Comparison of ENCODE assay signal across 27 cellular contexts in the genomic region with DNA sequence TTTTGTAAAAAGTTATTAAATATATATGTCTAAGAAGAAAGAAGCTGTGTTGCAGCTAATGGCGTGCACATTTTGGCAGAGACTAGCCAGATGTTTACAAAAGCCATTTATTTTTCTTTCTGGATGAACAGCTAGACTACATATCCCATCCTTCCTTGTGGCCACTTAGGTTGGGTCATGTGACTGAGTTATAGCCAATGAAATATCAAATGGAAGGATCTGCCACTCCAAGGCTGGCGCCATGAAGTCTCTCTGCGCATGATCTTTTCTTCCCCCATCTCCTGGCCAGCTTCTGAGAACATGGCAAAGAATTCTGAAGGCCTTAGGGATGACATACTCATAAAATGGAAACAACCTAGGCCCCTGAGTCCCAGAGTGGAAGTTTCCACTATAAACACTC.
A peak's percentile ranks its signal among the peaks of the same experiment; 100 is the strongest.
DNase-seq lines count a peak whose midpoint lies in the region; ATAC-seq and TF ChIP-seq lines count a peak whose summit lies in the region.
"Had no signal": no experiment of that assay in that cellular context is flagged by ENCODE, and none has a peak within 500 bp of the region (broad histone marks: within the 10 kb centered on the region; RNA-seq: fewer than 3 reads in every experiment).

No MANE protein-coding gene starts in this region.

- H4K20me1 ChIP-seq in HCT116 (ENCODE audit: insufficient read depth): no peaks in the 10 kb centered on the region

- no peak overlapping the region for H2AK5ac ChIP-seq in trophoblast cell (ENCODE audit: low read length)

- no peak overlapping the region for H3K9ac ChIP-seq in HCT116 (ENCODE audit: low read length)
- no peak overlapping the region for H3K9ac ChIP-seq in trophoblast cell (ENCODE audit: low read length)
- H3K9ac ChIP-seq in endodermal cell (ENCODE audit: extremely low read depth, low read length, poor library complexity, severe bottlenecking): no peak overlapping the region
- H3K9ac ChIP-seq: GM23248 had no signal

- no peaks in the 10 kb centered on the region for H3K9me3 ChIP-seq in HCT116 (ENCODE audit: control insufficient read depth in 1 of 2, insufficient read depth in 1 of 2, low read depth in 1 of 2, low read length in 2 of 2)
- no peaks in the 10 kb centered on the region for H3K9me3 ChIP-seq in trophoblast cell (ENCODE audit: insufficient read depth, low read depth, low read length)
- peaks cover 11% of the 10 kb centered on the region for H3K9me3 ChIP-seq in endodermal cell (ENCODE audit: control insufficient read depth, low read length)
- H3K9me3 ChIP-seq: A549 had no signal

- H3K79me1 ChIP-seq in trophoblast cell (ENCODE audit: low read length): peaks cover 3% of the 10 kb centered on the region

- no peak overlapping the region for H2BK12ac ChIP-seq in trophoblast cell (ENCODE audit: low read length)

- H3K4me3 ChIP-seq in HCT116 (replicated peaks in 1 of 2; ENCODE audit: low read depth in 1 of 2, low read length in 2 of 2) (no peak overlapping the region), trophoblast cell (ENCODE audit: low read depth, low read length) (no peak overlapping the region), endodermal cell (ENCODE audit: low read length) (no peak overlapping the region)
- H3K4me3 ChIP-seq: A549, GM23248, PC-9 had no signal

- H2AFZ ChIP-seq in HCT116 (ENCODE audit: low read depth, low read length, poor library complexity, severe bottlenecking) (peak overlapping the region; percentile 1), trophoblast cell (ENCODE audit: insufficient read depth, low read length, poor library complexity) (no peak overlapping the region)
- H2AFZ ChIP-seq: GM23248, PC-9 had no signal

- POLR2A ChIA-PET in HCT116 (lab: Charles Lee): no interaction called here

- no peaks in the 10 kb centered on the region for H3K27me3 ChIP-seq in HCT116 (ENCODE audit: insufficient read depth, low read length)
- no peaks in the 10 kb centered on the region for H3K27me3 ChIP-seq in trophoblast cell (ENCODE audit: insufficient read depth, low read length)
- H3K27me3 ChIP-seq in endodermal cell (ENCODE audit: control insufficient read depth, insufficient read depth, low read length, poor library complexity, severe bottlenecking): no peaks in the 10 kb centered on the region

- ATAC-seq in HCT116: no peak
- ATAC-seq: A549, Right ventricle myocardium inferior had no signal

- BruUV-seq in HCT116 (replicated peaks; lab: Mats Ljungman, UMichigan): no TSS peak

- peak overlapping the region; percentile 11 for H4K91ac ChIP-seq in trophoblast cell (ENCODE audit: low read depth, low read length)

- TF ChIP-seq CTCF in HCT116 (IDR thresholded peaks at IDR 0.05 in 2 of 3, conservative IDR thresholded peaks at IDR 0.05 in 1 of 3; ENCODE audit: borderline replicate concordance in 1 of 3, insufficient read depth in 1 of 3, low read depth in 2 of 3, low read length in 2 of 3) (no peak), endodermal cell (conservative IDR thresholded peaks at IDR 0.05) (no peak)

- no peak overlapping the region for H3K4me3 Mint-ChIP-seq in endodermal cell
- H3K4me3 Mint-ChIP-seq in activated T-helper 2 cell treated with anti-CD3 and anti-CD28 coated beads, Interferon-gamma antibody, Interleukin-2, Interleukin-4, amounts not matched to agents 10 μg/mL and 5 μg/mL and 100 μg/mL, durations not matched to agents 14 hours and 24 hours and 36 hours (ENCODE audit: low read depth): no peak overlapping the region
- H3K4me3 Mint-ChIP-seq: CD4-positive, alpha-beta memory T cell; T-helper 1 cell treated with Interleukin-12 subunit alpha and Interleukin-12 subunit beta and Interleukin-4 antibody, amounts not matched to agents 30 μg/mL and 1 μg/mL, for 36 hours had no signal

- H3K36me3 ChIP-seq in HCT116 (ENCODE audit: control insufficient read depth in 1 of 2, insufficient read depth in 2 of 2, low read length in 2 of 2): no peaks in the 10 kb centered on the region
- H3K36me3 ChIP-seq in trophoblast cell (ENCODE audit: control insufficient read depth in 1 of 2, insufficient read depth in 2 of 2, low read length in 2 of 2): no peaks in the 10 kb centered on the region
- H3K36me3 ChIP-seq in endodermal cell (ENCODE audit: control insufficient read depth, insufficient read depth, low read length): no peaks in the 10 kb centered on the region

- H3K27ac Mint-ChIP-seq in endodermal cell: no peak overlapping the region
- H3K27ac Mint-ChIP-seq in activated T-helper 2 cell treated with anti-CD3 and anti-CD28 coated beads, Interferon-gamma antibody, Interleukin-2, Interleukin-4, amounts not matched to agents 10 μg/mL and 5 μg/mL and 100 μg/mL, durations not matched to agents 14 hours and 24 hours and 36 hours: no peak overlapping the region
- H3K27ac Mint-ChIP-seq: CD4-positive, alpha-beta memory T cell; T-helper 1 cell treated with Interleukin-12 subunit alpha and Interleukin-12 subunit beta and Interleukin-4 antibody, amounts not matched to agents 30 μg/mL and 1 μg/mL, for 36 hours had no signal

- peaks cover 12% of the 10 kb centered on the region for H3K4me1 Mint-ChIP-seq in endodermal cell
- no peaks in the 10 kb centered on the region for H3K4me1 Mint-ChIP-seq in activated T-helper 2 cell treated with anti-CD3 and anti-CD28 coated beads, Interferon-gamma antibody, Interleukin-2, Interleukin-4, amounts not matched to agents 10 μg/mL and 5 μg/mL and 100 μg/mL, durations not matched to agents 14 hours and 24 hours and 36 hours (ENCODE audit: low read depth)
- H3K4me1 Mint-ChIP-seq: CD4-positive, alpha-beta memory T cell had no signal

- CTCF ChIA-PET in HCT116 (lab: Charles Lee): no interaction called here

- H3K18ac ChIP-seq in trophoblast cell (ENCODE audit: low read length): no peak overlapping the region

- no peak overlapping the region for H3K23ac ChIP-seq in trophoblast cell (ENCODE audit: low read length)

- no peaks in the 10 kb centered on the region for H3K27me3 Mint-ChIP-seq in endodermal cell (ENCODE audit: insufficient read depth)
- H3K27me3 Mint-ChIP-seq in activated T-helper 2 cell treated with anti-CD3 and anti-CD28 coated beads, Interferon-gamma antibody, Interleukin-2, Interleukin-4, amounts not matched to agents 10 μg/mL and 5 μg/mL and 100 μg/mL, durations not matched to agents 14 hours and 24 hours and 36 hours (ENCODE audit: low read depth): peaks cover 28% of the 10 kb centered on the region

- H3K9me3 Mint-ChIP-seq in endodermal cell: peaks cover 7% of the 10 kb centered on the region
- no peaks in the 10 kb centered on the region for H3K9me3 Mint-ChIP-seq in activated T-helper 2 cell treated with anti-CD3 and anti-CD28 coated beads, Interferon-gamma antibody, Interleukin-2, Interleukin-4, amounts not matched to agents 10 μg/mL and 5 μg/mL and 100 μg/mL, durations not matched to agents 14 hours and 24 hours and 36 hours
- H3K9me3 Mint-ChIP-seq: CD4-positive, alpha-beta memory T cell; T-helper 1 cell treated with Interleukin-12 subunit alpha and Interleukin-12 subunit beta and Interleukin-4 antibody, amounts not matched to agents 30 μg/mL and 1 μg/mL, for 36 hours had no signal

- no peaks in the 10 kb centered on the region for H3K79me2 ChIP-seq in HCT116 (ENCODE audit: insufficient read depth, low read length)
- no peaks in the 10 kb centered on the region for H3K79me2 ChIP-seq in trophoblast cell (ENCODE audit: control insufficient read depth, insufficient read depth, low read length, poor library complexity)

- H3K27ac ChIP-seq in HCT116 (ENCODE audit: low read depth, low read length) (no peak overlapping the region), trophoblast cell (ENCODE audit: low read depth, low read length) (no peak overlapping the region), endodermal cell (ENCODE audit: low read depth, low read length) (no peak overlapping the region)
- H3K27ac ChIP-seq: A549, GM23248, PC-9 had no signal

- RAD21 ChIA-PET in HCT116 (lab: Charles Lee; ENCODE audit: low non-redundant PET in 1 of 2, low total read pairs in 2 of 2, uncharacterized antibody in 2 of 2, unreplicated experiment in 2 of 2): no interaction called here

- H3K9me2 ChIP-seq in HCT116 (ENCODE audit: insufficient read depth): no peaks in the 10 kb centered on the region

- no peaks in the 10 kb centered on the region for H3K36me3 Mint-ChIP-seq in endodermal cell (ENCODE audit: low read depth)
- no peaks in the 10 kb centered on the region for H3K36me3 Mint-ChIP-seq in activated T-helper 2 cell treated with anti-CD3 and anti-CD28 coated beads, Interferon-gamma antibody, Interleukin-2, Interleukin-4, amounts not matched to agents 10 μg/mL and 5 μg/mL and 100 μg/mL, durations not matched to agents 14 hours and 24 hours and 36 hours (ENCODE audit: low read depth)
- H3K36me3 Mint-ChIP-seq: CD4-positive, alpha-beta memory T cell had no signal

- H2BK5ac ChIP-seq in trophoblast cell (ENCODE audit: low read depth, low read length, poor library complexity): no peak overlapping the region

- no peak overlapping the region for H4K12ac ChIP-seq in trophoblast cell (ENCODE audit: low read depth, low read length)

- DNase-seq in HCT116 (ENCODE audit: low read depth, low spot score) (no peak), NAMALWA (ENCODE audit: low spot score) (peak; percentile 14), OCI-M1 (lab: John Stamatoyannopoulos, UW) (peak; percentile 10), trophoblast cell (no peak), endodermal cell (no peak), NCI-H1092 treated with DMSO at 0.1 percent for 48 hours (lab: John Stamatoyannopoulos, UW) (no peak)
- no peak for DNase-seq in activated T-helper 2 cell treated with anti-CD3 and anti-CD28 coated beads, Interferon-gamma antibody, Interleukin-2, Interleukin-4, amounts not matched to agents 10 μg/mL and 5 μg/mL and 100 μg/mL, durations not matched to agents 14 hours and 24 hours and 36 hours (ENCODE audit: low spot score)
- DNase-seq: AML-193; C1 segment of cervical spinal cord; CD4-positive, alpha-beta memory T cell; COR-L47; DND-41; GM23248; H7; IMR-90; NCI-H1092; NCI-H1436 treated with DMSO at 0.1 percent for 48 hours; NCI-H187 treated with DMSO at 0.1 percent for 48 hours; NCI-H2107; NCI-H526 treated with DMSO at 0.1 percent for 48 hours; NK-92 treated with Interleukin-12 subunit alpha and Interleukin-12 subunit beta, amount 100 ng/mL, for 24 hours; PC-9; SW 1271; T-helper 9 cell had no signal

- H3K4ac ChIP-seq in trophoblast cell (ENCODE audit: low read depth, low read length): no peak overlapping the region

- H4K8ac ChIP-seq in trophoblast cell (ENCODE audit: low read depth, low read length): peak overlapping the region; percentile 3

- intact Hi-C loops in HCT116 (cut with micrococcal nuclease): no loop called here
- intact Hi-C loops in activated T-helper 2 cell treated with anti-CD3 and anti-CD28 coated beads, Interferon-gamma antibody, Interleukin-2, Interleukin-4, amounts not matched to agents 10 μg/mL and 5 μg/mL and 100 μg/mL, durations not matched to agents 14 hours and 24 hours and 36 hours (cut with micrococcal nuclease): no loop called here

- no peak overlapping the region for H3K14ac ChIP-seq in trophoblast cell (ENCODE audit: low read length)

- no peak for TF ChIP-seq POLR2A in HCT116 (IDR thresholded peaks at IDR 0.05; ENCODE audit: borderline replicate concordance, extremely low read depth, insufficient read depth, insufficient read length)

- no CpG with 5 or more reads among the region's 3 CpGs for WGBS in trophoblast cell (ENCODE audit: extremely low coverage, insufficient coverage, insufficient read length)
- 93 to 100% methylated on average over 2 to 3 of the region's 3 CpGs for WGBS in endodermal cell (ENCODE audit: insufficient coverage in 1 of 2, insufficient read length in 1 of 2), 2 experiments

- no peak overlapping the region for H2BK120ac ChIP-seq in trophoblast cell (ENCODE audit: insufficient read depth, low read length, poor library complexity)

- H3K4me1 ChIP-seq in HCT116 (ENCODE audit: control insufficient read depth in 1 of 2, insufficient read depth in 2 of 2, low read length in 2 of 2) (no peaks in the 10 kb centered on the region), trophoblast cell (ENCODE audit: control insufficient read depth in 1 of 2, insufficient read depth in 2 of 2, low read length in 2 of 2) (no peaks in the 10 kb centered on the region), endodermal cell (ENCODE audit: control insufficient read depth, insufficient read depth, low read length) (peaks cover 6% of the 10 kb centered on the region)
- H3K4me1 ChIP-seq: A549 had no signal

- H3K4me2 ChIP-seq in HCT116 (ENCODE audit: low read length): no peak overlapping the region
- H3K4me2 ChIP-seq in trophoblast cell (ENCODE audit: low read length): no peak overlapping the region
- H3K4me2 ChIP-seq: A549, PC-9 had no signal

- TF ChIP-seq RAD21 in HCT116 (IDR thresholded peaks at IDR 0.05; ENCODE audit: low read depth): no peak

Comparison
In these comparisons a context has a peak if more than half of its experiments do, and no peak if none do; other contexts are left out.
1. DNase-seq: peak in NAMALWA (single experiment) and OCI-M1 (single experiment); none in HCT116 (single experiment), trophoblast cell (0 of 2), endodermal cell (single experiment), activated T-helper 2 cell treated with anti-CD3 and anti-CD28 coated beads, Interferon-gamma antibody, Interleukin-2, Interleukin-4, amounts not matched to agents 10 μg/mL and 5 μg/mL and 100 μg/mL, durations not matched to agents 14 hours and 24 hours and 36 hours (single experiment) and NCI-H1092 treated with DMSO at 0.1 percent for 48 hours (single experiment).